11 cellular contexts compared by ENCODE assay signal in the genomic region with DNA sequence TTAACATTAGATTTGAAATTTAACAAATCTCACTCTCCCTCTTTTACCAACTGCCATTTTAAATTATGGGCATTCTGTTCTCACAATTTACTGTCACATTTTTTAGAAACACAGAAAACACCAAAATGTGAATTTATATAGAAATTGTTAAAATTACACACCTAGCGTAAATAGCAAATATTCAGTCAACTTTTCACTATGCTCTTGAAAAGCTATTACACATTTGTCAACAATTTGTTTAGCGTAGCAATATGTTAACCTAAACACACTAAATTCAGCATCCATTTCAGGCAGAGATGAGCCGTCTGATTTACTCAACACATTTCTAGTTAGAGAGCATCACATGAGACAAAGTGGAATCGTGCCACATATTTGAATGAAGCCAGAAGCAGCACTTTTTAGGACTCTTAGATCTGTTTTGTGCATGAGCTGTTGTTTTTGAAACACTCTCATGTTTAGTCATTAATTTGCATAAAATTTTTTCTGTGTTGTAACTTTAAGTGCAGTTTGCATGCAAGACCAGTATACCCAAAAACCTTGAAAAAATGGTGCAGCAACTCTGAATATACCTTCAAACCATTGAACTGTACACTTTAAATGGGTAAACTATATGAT. TPM values are rescaled to one million over a fixed set of nuclear protein-coding genes. Genes with fewer than 3 reads are reported as not detected.
A peak's percentile ranks its signal among the peaks of the same experiment; 100 is the strongest.
DNase-seq lines count a peak whose midpoint lies in the region; ATAC-seq, FAIRE-seq and TF ChIP-seq lines count a peak whose summit lies in the region.
"Had no signal": no experiment of that assay in that cellular context is flagged by ENCODE, and none has a peak within 500 bp of the region (broad histone marks: within the 10 kb centered on the region; RNA-seq: fewer than 3 reads in every experiment).

No MANE protein-coding gene starts in this region.

- no peak overlapping the region for H3K27ac Mint-ChIP-seq in astrocyte (ENCODE audit: unreplicated experiment)

- H3K9ac ChIP-seq in astrocyte (ENCODE audit: low read length) (no peak overlapping the region), kidney (ENCODE audit: low read length in 2 of 2) (no peak overlapping the region)

- no peaks in the 10 kb centered on the region for H3K27me3 Mint-ChIP-seq in astrocyte (ENCODE audit: low read depth, unreplicated experiment)

- no peak overlapping the region for H3K4me3 Mint-ChIP-seq in astrocyte (ENCODE audit: unreplicated experiment)

- H3K4me1 ChIP-seq in astrocyte (ENCODE audit: insufficient read depth, low read length), result peaks cover 2% of the 10 kb centered on the region
- peaks cover 0 to 2% of the 10 kb centered on the region in 2 donors for H3K4me1 ChIP-seq in kidney (ENCODE audit: control insufficient read depth in 1 of 2, insufficient read depth in 1 of 2, low read depth in 1 of 2, low read length in 2 of 2)
- H3K4me1 ChIP-seq in Peyer's patch, result peaks cover 0 to 12% (median 0%) of the 10 kb centered on the region in 4 donors

- intact Hi-C loops in kidney (cut with DNase I), result no loop called here

- H3K36me3 ChIP-seq in astrocyte (ENCODE audit: insufficient read depth, low read length) (no peaks in the 10 kb centered on the region), kidney (ENCODE audit: control insufficient read depth in 1 of 2, insufficient read depth in 2 of 2, low read length in 2 of 2) (no peaks in the 10 kb centered on the region), Peyer's patch (no peaks in the 10 kb centered on the region)
- H3K36me3 ChIP-seq: gastrocnemius medialis, spleen had no signal

- H3K27ac ChIP-seq in astrocyte (ENCODE audit: low read depth, low read length), result no peak overlapping the region
- no peak overlapping the region for H3K27ac ChIP-seq in kidney (ENCODE audit: low read depth in 2 of 2, low read length in 2 of 2)
- H3K27ac ChIP-seq in Peyer's patch, result no peak overlapping the region
- H3K27ac ChIP-seq: gastrocnemius medialis, spleen had no signal

- no peaks in the 10 kb centered on the region for H3K9me3 ChIP-seq in astrocyte (ENCODE audit: insufficient read depth, low read depth, low read length)
- no peaks in the 10 kb centered on the region for H3K9me3 ChIP-seq in kidney (ENCODE audit: control insufficient read depth in 1 of 2, low read length in 2 of 2)
- H3K9me3 ChIP-seq in Peyer's patch, result no peaks in the 10 kb centered on the region
- H3K9me3 ChIP-seq: gastrocnemius medialis, spleen had no signal

- ATAC-seq in GM18508 (IDR thresholded peaks at IDR 0.05; ENCODE audit: insufficient read depth, unreplicated experiment), result peak; percentile 81
- ATAC-seq in GM19467 (IDR thresholded peaks at IDR 0.05; ENCODE audit: unreplicated experiment), result peak; percentile 66
- peak; percentile 81 for ATAC-seq in HG02973 (IDR thresholded peaks at IDR 0.05; ENCODE audit: unreplicated experiment)
- ATAC-seq: gastrocnemius medialis had no signal

- peaks cover 16% of the 10 kb centered on the region for H3K4me1 Mint-ChIP-seq in astrocyte (ENCODE audit: low read depth, unreplicated experiment)

- H3K36me3 Mint-ChIP-seq in astrocyte (ENCODE audit: low read depth, unreplicated experiment), result peaks cover 2% of the 10 kb centered on the region

- no peak overlapping the region for H3K4me3 ChIP-seq in astrocyte (ENCODE audit: insufficient read depth, low read depth, low read length)
- H3K4me3 ChIP-seq in kidney (ENCODE audit: low read length in 2 of 2), result no peak overlapping the region
- H3K4me3 ChIP-seq in Peyer's patch, result no peak overlapping the region
- H3K4me3 ChIP-seq: gastrocnemius medialis, spleen had no signal

- no peak overlapping the region for H2AFZ ChIP-seq in astrocyte (ENCODE audit: low read depth, low read length)

- DNase-seq in astrocyte (ENCODE audit: low read depth), result no peak
- no peak for DNase-seq in NCI-H146 treated with DMSO at 0.1 percent for 48 hours (lab: John Stamatoyannopoulos, UW; ENCODE audit: unreplicated experiment)
- DNase-seq in kidney, result no peak
- no peak for DNase-seq in effector CD8-positive, alpha-beta T cell (lab: John Stamatoyannopoulos, UW)
- no peak for DNase-seq in Peyer's patch
- DNase-seq: central memory CD4-positive, alpha-beta T cell; gastrocnemius medialis; spleen had no signal

- peak; percentile 43 for FAIRE-seq in astrocyte (lab: Jason Lieb, UNC)
- no peak for FAIRE-seq in kidney (lab: Jason Lieb, UNC)

- TF ChIP-seq CTCF in astrocyte (IDR thresholded peaks at IDR 0.05; ENCODE audit: insufficient read depth, low read depth, low read length) (no peak), kidney (IDR thresholded peaks at IDR 0.05; ENCODE audit: borderline replicate concordance, extremely low read depth, insufficient read depth) (no peak), Peyer's patch (IDR thresholded peaks at IDR 0.05) (no peak)

- H3K27me3 ChIP-seq in astrocyte (ENCODE audit: insufficient read depth, low read length), result no peaks in the 10 kb centered on the region
- no peaks in the 10 kb centered on the region for H3K27me3 ChIP-seq in Peyer's patch
- H3K27me3 ChIP-seq: gastrocnemius medialis, spleen had no signal

- H3K79me2 ChIP-seq in astrocyte (ENCODE audit: insufficient read depth, low read length), result peaks cover 44% of the 10 kb centered on the region

- H3K9me3 Mint-ChIP-seq in astrocyte (ENCODE audit: unreplicated experiment), result no peaks in the 10 kb centered on the region

- TF ChIP-seq POLR2A in Peyer's patch (IDR thresholded peaks at IDR 0.05), result no peak

- no peak overlapping the region for H3K4me2 ChIP-seq in astrocyte (ENCODE audit: low read length)

- peaks cover 19% of the 10 kb centered on the region for H4K20me1 ChIP-seq in astrocyte (ENCODE audit: insufficient read depth, low read length)

RNA-seq across cellular contexts. Expression of a gene that starts 8.2 kb away (rescaled TPM):
- total RNA-seq in astrocyte (3.9 and 4.2 TPM in 2 replicates), kidney (17.7 TPM), Peyer's patch (10 to 100 TPM; 15.2 to 30.5 (median 21.4) TPM)
- polyA plus RNA-seq in kidney (ENCODE audit: insufficient read depth, low read depth, low replicate concordance), result 8.6 TPM
